1 cellular context compared by ENCODE assay signal in genomic region chr11:46912526-46913150, GRCh38.
TF ChIP-seq lines count a peak whose summit lies in the region.

No MANE protein-coding gene starts in this region.

TF ChIP-seq in K562, 482 proteins besides CTCF, POLR2A, EP300 and RAD21 (continued from another document):
- peak; percentile 74 for TF ChIP-seq PRDM10 (IDR thresholded peaks at IDR 0.05; ENCODE audit: partially characterized antibody)
- TF ChIP-seq ATF7 (IDR thresholded peaks at IDR 0.05) = 0 out of 2 replicates have a peak, but pooled peaks have one; percentile 22
